In genomic region chr7:2558620-2559282, GRCh38 we compare ENCODE assay signal across 8 cellular contexts. TPM values are rescaled to one million over a fixed set of nuclear protein-coding genes. Genes with fewer than 3 reads are reported as not detected.
A peak's percentile ranks its signal among the peaks of the same experiment; 100 is the strongest.
DNase-seq lines count a peak whose midpoint lies in the region; ATAC-seq and TF ChIP-seq lines count a peak whose summit lies in the region.

A gene with protein sequence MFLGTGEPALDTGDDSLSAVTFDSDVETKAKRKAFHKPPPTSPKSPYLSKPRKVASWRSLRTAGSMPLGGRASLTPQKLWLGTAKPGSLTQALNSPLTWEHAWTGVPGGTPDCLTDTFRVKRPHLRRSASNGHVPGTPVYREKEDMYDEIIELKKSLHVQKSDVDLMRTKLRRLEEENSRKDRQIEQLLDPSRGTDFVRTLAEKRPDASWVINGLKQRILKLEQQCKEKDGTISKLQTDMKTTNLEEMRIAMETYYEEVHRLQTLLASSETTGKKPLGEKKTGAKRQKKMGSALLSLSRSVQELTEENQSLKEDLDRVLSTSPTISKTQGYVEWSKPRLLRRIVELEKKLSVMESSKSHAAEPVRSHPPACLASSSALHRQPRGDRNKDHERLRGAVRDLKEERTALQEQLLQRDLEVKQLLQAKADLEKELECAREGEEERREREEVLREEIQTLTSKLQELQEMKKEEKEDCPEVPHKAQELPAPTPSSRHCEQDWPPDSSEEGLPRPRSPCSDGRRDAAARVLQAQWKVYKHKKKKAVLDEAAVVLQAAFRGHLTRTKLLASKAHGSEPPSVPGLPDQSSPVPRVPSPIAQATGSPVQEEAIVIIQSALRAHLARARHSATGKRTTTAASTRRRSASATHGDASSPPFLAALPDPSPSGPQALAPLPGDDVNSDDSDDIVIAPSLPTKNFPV (plus strand): TSS chr7:2558979. CDS start chr7:2559182, 203 bp downstream.

- H3K4me3 Mint-ChIP-seq in T-helper 2 cell treated with Interferon-gamma antibody and Interleukin-4, amounts not matched to agents 5 μg/mL and 100 μg/mL, for 36 hours: peak within 1 kb of the TSS; percentile 76

- TF ChIP-seq CTCF in GM12875 (IDR thresholded peaks at IDR 0.05; ENCODE audit: borderline replicate concordance, insufficient read depth, low read depth, low read length): no peak
- no peak for TF ChIP-seq CTCF in ascending aorta (IDR thresholded peaks at IDR 0.05)

- H3K27ac ChIP-seq in ascending aorta: peak within 1 kb of the TSS in 1 of 2 donors; percentile 25
- peak within 1 kb of the TSS; percentile 72 for H3K27ac ChIP-seq in right cardiac atrium (ENCODE audit: low read length)
- no peak within 1 kb of the TSS for H3K27ac ChIP-seq in urinary bladder (ENCODE audit: low read depth)

- H3K9me3 ChIP-seq in ascending aorta: no peaks in the 10 kb centered on the region
- no peaks in the 10 kb centered on the region for H3K9me3 ChIP-seq in right cardiac atrium (ENCODE audit: control insufficient read depth, low read length)

- 1% methylated on average over 67 of the region's 67 CpGs for WGBS in right cardiac atrium
- 2% methylated on average over 67 of the region's 67 CpGs for WGBS in urinary bladder

- no peaks in the 10 kb centered on the region for H3K36me3 Mint-ChIP-seq in T-helper 2 cell treated with Interferon-gamma antibody and Interleukin-4, amounts not matched to agents 5 μg/mL and 100 μg/mL, for 36 hours (ENCODE audit: low read depth)

- intact Hi-C loops in ascending aorta (cut with DNase I): loop anchor here (1.0 to 5.0 kb wide), 6 partner anchors 41 to 204 kb away; partner anchors contain the start of genes CHST12, EIF3B and LFNG
- intact Hi-C loops in right cardiac atrium (cut with DNase I): loop anchor here in 1 of 4 donors (10.0 kb wide), 1 partner anchor 74 kb away; no protein-coding TSS in a partner anchor

- H3K36me3 ChIP-seq in ascending aorta: no peaks in the 10 kb centered on the region
- H3K36me3 ChIP-seq in urinary bladder (ENCODE audit: insufficient read depth): no peaks in the 10 kb centered on the region

- no peaks in the 10 kb centered on the region for H3K27me3 Mint-ChIP-seq in T-helper 2 cell treated with Interferon-gamma antibody and Interleukin-4, amounts not matched to agents 5 μg/mL and 100 μg/mL, for 36 hours (ENCODE audit: low read depth)

- H3K4me3 ChIP-seq in GM12875 (ENCODE audit: low read depth, low read length) (peak within 1 kb of the TSS; percentile 61), ascending aorta (peak within 1 kb of the TSS; percentile 98 to 99), right cardiac atrium (ENCODE audit: low read length) (peak within 1 kb of the TSS; percentile 99), urinary bladder (ENCODE audit: low read depth, low read length) (peak within 1 kb of the TSS; percentile 95)

- H3K27ac Mint-ChIP-seq in T-helper 2 cell treated with Interferon-gamma antibody and Interleukin-4, amounts not matched to agents 5 μg/mL and 100 μg/mL, for 36 hours: peak within 1 kb of the TSS; percentile 36

- DNase-seq in NCI-H146 (lab: John Stamatoyannopoulos, UW): peak; percentile 91
- DNase-seq in T-helper 2 cell treated with Interferon-gamma antibody and Interleukin-4, amounts not matched to agents 5 μg/mL and 100 μg/mL, for 36 hours (ENCODE audit: low spot score): peak; percentile 92
- DNase-seq in ascending aorta (ENCODE audit: low spot score in 2 of 2): peak; percentile 56 to 96
- DNase-seq in right cardiac atrium: peak; percentile 96 to 99 (median 98)
- peak; percentile 64 for DNase-seq in pulmonary artery endothelial cell (ENCODE audit: low read depth, low spot score)

- ATAC-seq in HG02759 (IDR thresholded peaks at IDR 0.05; ENCODE audit: unreplicated experiment) (peak; percentile 64), right cardiac atrium (peak; percentile 80 to 83)

- peaks cover 15% of the 10 kb centered on the region for H3K4me1 Mint-ChIP-seq in T-helper 2 cell treated with Interferon-gamma antibody and Interleukin-4, amounts not matched to agents 5 μg/mL and 100 μg/mL, for 36 hours (ENCODE audit: low read depth)

- H3K9me3 Mint-ChIP-seq in T-helper 2 cell treated with Interferon-gamma antibody and Interleukin-4, amounts not matched to agents 5 μg/mL and 100 μg/mL, for 36 hours: no peaks in the 10 kb centered on the region

- no peaks in the 10 kb centered on the region for H3K27me3 ChIP-seq in ascending aorta
- H3K27me3 ChIP-seq in right cardiac atrium (ENCODE audit: control insufficient read depth, insufficient read depth): no peaks in the 10 kb centered on the region

- peaks cover 0 to 20% of the 10 kb centered on the region in 2 donors for H3K4me1 ChIP-seq in ascending aorta
- H3K4me1 ChIP-seq in right cardiac atrium (ENCODE audit: control insufficient read depth, insufficient read depth, low read length): peaks cover 4% of the 10 kb centered on the region
- peaks cover 3% of the 10 kb centered on the region for H3K4me1 ChIP-seq in urinary bladder (ENCODE audit: insufficient read depth)

RNA-seq across cellular contexts. Expression of the gene that starts here (rescaled TPM):
- total RNA-seq in ascending aorta (11.4 TPM), right cardiac atrium (10 to 100 TPM; 10.6 to 16.0 (median 15.2) TPM), pulmonary artery endothelial cell (7.1 and 10.3 TPM in 2 replicates), urinary bladder (9.3 TPM)
- polyA plus RNA-seq in right cardiac atrium (7.9 TPM), urinary bladder (8.9 TPM)
